1 cellular context compared by ENCODE assay signal in genomic region chr10:123204127-123204461, GRCh38.
TF ChIP-seq lines count a peak whose summit lies in the region.

No MANE protein-coding gene starts in this region.

TF ChIP-seq in A549, 52 proteins besides CTCF, POLR2A, EP300 and RAD21 (continued from another document):
- TF ChIP-seq REST (IDR thresholded peaks at IDR 0.05), result no peak
- no peak for TF ChIP-seq ELK1 (IDR thresholded peaks at IDR 0.05; ENCODE audit: low read depth, low read length)
- TF ChIP-seq RFX5 (IDR thresholded peaks at IDR 0.05), result no peak
- TF ChIP-seq MYC (IDR thresholded peaks at IDR 0.05; ENCODE audit: borderline replicate concordance, low read length), result no peak
- no peak for TF ChIP-seq CHD2 (IDR thresholded peaks at IDR 0.05; ENCODE audit: low read length, partially characterized antibody)
- TF ChIP-seq USF2 (IDR thresholded peaks at IDR 0.05), result no peak
- TF ChIP-seq CBX2 (IDR thresholded peaks at IDR 0.05; ENCODE audit: borderline replicate concordance, low read depth), result no peak
- TF ChIP-seq TP53 (CRISPR knock-in tag; IDR thresholded peaks at IDR 0.05), result no peak
- TF ChIP-seq NFE2L2 (conservative IDR thresholded peaks at IDR 0.05; ENCODE audit: low read length), result no peak
- TF ChIP-seq CHD4 (IDR thresholded peaks at IDR 0.05; ENCODE audit: borderline replicate concordance), result no peak
- no peak for TF ChIP-seq HOXB5 (CRISPR knock-in tag; IDR thresholded peaks at IDR 0.05)
